ENCODE assay signal across 8 cellular contexts in genomic region chr17:82520041-82520910, GRCh38. TPM values are rescaled to one million over a fixed set of nuclear protein-coding genes. Genes with fewer than 3 reads are reported as not detected.
DNase-seq lines count a peak whose midpoint lies in the region; ATAC-seq and TF ChIP-seq lines count a peak whose summit lies in the region.

No MANE protein-coding gene starts in this region.

- ATAC-seq in GM21528 (IDR thresholded peaks at IDR 0.05; ENCODE audit: low FRiP score, unreplicated experiment): peak; percentile 20
- ATAC-seq in Panc1: peak; percentile 39
- ATAC-seq in GM21526 (IDR thresholded peaks at IDR 0.05; ENCODE audit: low FRiP score, unreplicated experiment): no peak
- ATAC-seq in HG03460 (IDR thresholded peaks at IDR 0.05; ENCODE audit: unreplicated experiment): no peak

- H3K27ac ChIP-seq in C4-2B: peak overlapping the region; percentile 86
- H3K27ac ChIP-seq in Panc1 (ENCODE audit: low read length): peak overlapping the region; percentile 89
- peak overlapping the region; percentile 84 to 94 for H3K27ac ChIP-seq in right atrium auricular region

- no peaks in the 10 kb centered on the region for H3K36me3 Mint-ChIP-seq in activated naive CD8-positive, alpha-beta T cell

- H3K9me3 ChIP-seq in Panc1 (ENCODE audit: control insufficient read depth, insufficient read depth, low read depth, low read length): no peaks in the 10 kb centered on the region
- H3K9me3 ChIP-seq in right atrium auricular region: no peaks in the 10 kb centered on the region

- DNase-seq in Panc1 (ENCODE audit: low read depth, low spot score) (no peak), right atrium auricular region (ENCODE audit: low spot score) (no peak), retinal pigment epithelial cell (ENCODE audit: low read depth) (no peak)

- intact Hi-C loops in Panc1 (cut with micrococcal nuclease; ENCODE audit: unreplicated experiment): no loop called here

- H3K4me3 Mint-ChIP-seq in activated naive CD8-positive, alpha-beta T cell: peak overlapping the region; percentile 99

- POLR2A ChIA-PET in Panc1 (lab: Charles Lee): interaction anchor here (0.9 to 1.2 kb wide), 3 partner anchors 13 to 17 kb away, joined by 3 to 7 read pairs (median 3); no protein-coding TSS in a partner anchor

- H3K27me3 ChIP-seq in Panc1 (ENCODE audit: control insufficient read depth, insufficient read depth, low read length) (no peaks in the 10 kb centered on the region), right atrium auricular region (no peaks in the 10 kb centered on the region)

- no peak for TF ChIP-seq CTCF in C4-2B (conservative IDR thresholded peaks at IDR 0.05)
- TF ChIP-seq CTCF in Panc1 (IDR thresholded peaks at IDR 0.05): no peak
- no peak for TF ChIP-seq CTCF in right atrium auricular region (IDR thresholded peaks at IDR 0.05)
- no peak for TF ChIP-seq CTCF in retinal pigment epithelial cell (conservative IDR thresholded peaks at IDR 0.05; ENCODE audit: low read depth, low read length)

- CTCF ChIA-PET in Panc1 (lab: Charles Lee): no interaction called here

- peaks cover 15% of the 10 kb centered on the region for H3K4me1 ChIP-seq in Panc1 (ENCODE audit: control insufficient read depth, insufficient read depth, low read length)
- peaks cover 0 to 41% of the 10 kb centered on the region in 2 donors for H3K4me1 ChIP-seq in right atrium auricular region

- no peaks in the 10 kb centered on the region for H3K9me3 Mint-ChIP-seq in activated naive CD8-positive, alpha-beta T cell (ENCODE audit: low read depth)

- H3K27me3 Mint-ChIP-seq in activated naive CD8-positive, alpha-beta T cell: no peaks in the 10 kb centered on the region

- peaks cover 26% of the 10 kb centered on the region for H3K4me1 Mint-ChIP-seq in activated naive CD8-positive, alpha-beta T cell (ENCODE audit: low read depth)

- H3K4me3 ChIP-seq in Panc1 (ENCODE audit: low read depth in 2 of 2, low read length in 2 of 2): peak overlapping the region; percentile 68 to 87
- peak overlapping the region; percentile 67 to 86 for H3K4me3 ChIP-seq in right atrium auricular region
- peak overlapping the region; percentile 77 for H3K4me3 ChIP-seq in retinal pigment epithelial cell (ENCODE audit: low read length)

- in situ Hi-C loops in Panc1 (cut with HindIII; ENCODE audit: low pct_unique_long_range_greater_than_20kb, low sequenced_read_pairs): no loop called here

- peak overlapping the region; percentile 96 for H3K27ac Mint-ChIP-seq in activated naive CD8-positive, alpha-beta T cell

- H3K36me3 ChIP-seq in Panc1 (ENCODE audit: control insufficient read depth, insufficient read depth, low read length): peaks cover 3% of the 10 kb centered on the region; the same call in 1 of the 2 replicates
- H3K36me3 ChIP-seq in right atrium auricular region: no peaks in the 10 kb centered on the region

- no TSS peak for BruUV-seq in Panc1 (replicated peaks; lab: Mats Ljungman, UMichigan)

RNA-seq across cellular contexts. Expression of gene FOXK2, which starts 0.7 kb away (rescaled TPM):
- total RNA-seq in Panc1 (2021; ENCODE audit: unreplicated experiment) (143 TPM), right atrium auricular region (10 to 100 TPM; 27.8 to 40.3 TPM)
- polyA plus RNA-seq in Panc1 (2012; ENCODE audit: insufficient read length): 103 TPM

Comparison
In these comparisons a context has a peak if more than half of its experiments do, and no peak if none do; other contexts are left out.
1. ATAC-seq: peak in GM21528 (single experiment) and Panc1 (single experiment); none in GM21526 (single experiment) and HG03460 (single experiment).
2. Peak in every context shown above with its lines, with median percentiles within 50 percentile points of each other: H3K27ac ChIP-seq and H3K4me3 ChIP-seq.